1 cellular context compared by ENCODE assay signal in the genomic region with DNA sequence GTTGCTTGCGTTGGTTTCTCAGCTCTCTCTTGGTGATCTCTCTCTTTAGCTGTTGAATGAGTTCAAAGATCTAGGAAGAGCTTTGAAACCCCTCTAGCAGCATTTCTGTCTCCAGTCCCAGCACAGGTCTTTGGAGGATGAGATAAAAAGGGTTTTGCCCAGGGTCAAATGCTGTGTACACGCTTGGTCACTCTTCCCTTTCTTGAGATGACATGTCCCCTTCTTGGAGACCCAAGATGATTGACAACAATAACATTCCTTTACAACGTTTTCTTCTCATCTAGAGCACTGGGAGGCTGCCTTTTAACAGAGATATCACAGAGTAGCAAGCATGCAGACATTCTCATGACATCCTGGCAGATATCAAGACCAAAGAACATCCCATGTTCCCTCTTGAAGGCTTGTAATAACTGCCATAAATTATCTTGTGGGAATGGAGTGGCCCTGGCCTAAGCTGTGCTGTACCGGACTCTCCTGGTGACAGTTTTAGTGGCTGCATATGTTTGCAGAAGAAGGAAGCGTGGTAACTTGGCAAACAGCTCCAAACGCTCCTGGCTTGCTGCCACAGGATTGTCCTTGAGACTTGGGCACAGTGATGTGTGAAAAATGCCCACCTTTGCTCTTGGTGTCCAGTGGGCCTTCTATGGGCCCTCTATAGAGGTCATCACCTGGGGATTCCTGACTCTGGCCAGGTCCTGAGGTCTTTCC.
TF ChIP-seq lines count a peak whose summit lies in the region.

No MANE protein-coding gene starts in this region.

TF ChIP-seq in HepG2, 621 proteins besides CTCF, POLR2A, EP300 and RAD21 (continued from another document):
- TF ChIP-seq, protein P1, sequence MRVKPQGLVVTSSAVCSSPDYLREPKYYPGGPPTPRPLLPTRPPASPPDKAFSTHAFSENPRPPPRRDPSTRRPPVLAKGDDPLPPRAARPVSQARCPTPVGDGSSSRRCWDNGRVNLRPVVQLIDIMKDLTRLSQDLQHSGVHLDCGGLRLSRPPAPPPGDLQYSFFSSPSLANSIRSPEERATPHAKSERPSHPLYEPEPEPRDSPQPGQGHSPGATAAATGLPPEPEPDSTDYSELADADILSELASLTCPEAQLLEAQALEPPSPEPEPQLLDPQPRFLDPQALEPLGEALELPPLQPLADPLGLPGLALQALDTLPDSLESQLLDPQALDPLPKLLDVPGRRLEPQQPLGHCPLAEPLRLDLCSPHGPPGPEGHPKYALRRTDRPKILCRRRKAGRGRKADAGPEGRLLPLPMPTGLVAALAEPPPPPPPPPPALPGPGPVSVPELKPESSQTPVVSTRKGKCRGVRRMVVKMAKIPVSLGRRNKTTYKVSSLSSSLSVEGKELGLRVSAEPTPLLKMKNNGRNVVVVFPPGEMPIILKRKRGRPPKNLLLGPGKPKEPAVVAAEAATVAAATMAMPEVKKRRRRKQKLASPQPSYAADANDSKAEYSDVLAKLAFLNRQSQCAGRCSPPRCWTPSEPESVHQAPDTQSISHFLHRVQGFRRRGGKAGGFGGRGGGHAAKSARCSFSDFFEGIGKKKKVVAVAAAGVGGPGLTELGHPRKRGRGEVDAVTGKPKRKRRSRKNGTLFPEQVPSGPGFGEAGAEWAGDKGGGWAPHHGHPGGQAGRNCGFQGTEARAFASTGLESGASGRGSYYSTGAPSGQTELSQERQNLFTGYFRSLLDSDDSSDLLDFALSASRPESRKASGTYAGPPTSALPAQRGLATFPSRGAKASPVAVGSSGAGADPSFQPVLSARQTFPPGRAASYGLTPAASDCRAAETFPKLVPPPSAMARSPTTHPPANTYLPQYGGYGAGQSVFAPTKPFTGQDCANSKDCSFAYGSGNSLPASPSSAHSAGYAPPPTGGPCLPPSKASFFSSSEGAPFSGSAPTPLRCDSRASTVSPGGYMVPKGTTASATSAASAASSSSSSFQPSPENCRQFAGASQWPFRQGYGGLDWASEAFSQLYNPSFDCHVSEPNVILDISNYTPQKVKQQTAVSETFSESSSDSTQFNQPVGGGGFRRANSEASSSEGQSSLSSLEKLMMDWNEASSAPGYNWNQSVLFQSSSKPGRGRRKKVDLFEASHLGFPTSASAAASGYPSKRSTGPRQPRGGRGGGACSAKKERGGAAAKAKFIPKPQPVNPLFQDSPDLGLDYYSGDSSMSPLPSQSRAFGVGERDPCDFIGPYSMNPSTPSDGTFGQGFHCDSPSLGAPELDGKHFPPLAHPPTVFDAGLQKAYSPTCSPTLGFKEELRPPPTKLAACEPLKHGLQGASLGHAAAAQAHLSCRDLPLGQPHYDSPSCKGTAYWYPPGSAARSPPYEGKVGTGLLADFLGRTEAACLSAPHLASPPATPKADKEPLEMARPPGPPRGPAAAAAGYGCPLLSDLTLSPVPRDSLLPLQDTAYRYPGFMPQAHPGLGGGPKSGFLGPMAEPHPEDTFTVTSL (CRISPR knock-in tag; IDR thresholded peaks at IDR 0.05; ENCODE audit: borderline replicate concordance) = no peak
- peak; percentile 21; the same call in 1 of the 2 replicates for TF ChIP-seq SALL1 (CRISPR knock-in tag; IDR thresholded peaks at IDR 0.05)
- no peak for TF ChIP-seq ZBTB3 (CRISPR knock-in tag; IDR thresholded peaks at IDR 0.05; ENCODE audit: borderline replicate concordance, low read depth)
- TF ChIP-seq ZNF773 (CRISPR knock-in tag; IDR thresholded peaks at IDR 0.05; ENCODE audit: borderline replicate concordance) = no peak
- TF ChIP-seq, protein P2, sequence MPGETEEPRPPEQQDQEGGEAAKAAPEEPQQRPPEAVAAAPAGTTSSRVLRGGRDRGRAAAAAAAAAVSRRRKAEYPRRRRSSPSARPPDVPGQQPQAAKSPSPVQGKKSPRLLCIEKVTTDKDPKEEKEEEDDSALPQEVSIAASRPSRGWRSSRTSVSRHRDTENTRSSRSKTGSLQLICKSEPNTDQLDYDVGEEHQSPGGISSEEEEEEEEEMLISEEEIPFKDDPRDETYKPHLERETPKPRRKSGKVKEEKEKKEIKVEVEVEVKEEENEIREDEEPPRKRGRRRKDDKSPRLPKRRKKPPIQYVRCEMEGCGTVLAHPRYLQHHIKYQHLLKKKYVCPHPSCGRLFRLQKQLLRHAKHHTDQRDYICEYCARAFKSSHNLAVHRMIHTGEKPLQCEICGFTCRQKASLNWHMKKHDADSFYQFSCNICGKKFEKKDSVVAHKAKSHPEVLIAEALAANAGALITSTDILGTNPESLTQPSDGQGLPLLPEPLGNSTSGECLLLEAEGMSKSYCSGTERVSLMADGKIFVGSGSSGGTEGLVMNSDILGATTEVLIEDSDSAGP (CRISPR knock-in tag; IDR thresholded peaks at IDR 0.05; ENCODE audit: borderline replicate concordance) = no peak
- TF ChIP-seq, protein P3, sequence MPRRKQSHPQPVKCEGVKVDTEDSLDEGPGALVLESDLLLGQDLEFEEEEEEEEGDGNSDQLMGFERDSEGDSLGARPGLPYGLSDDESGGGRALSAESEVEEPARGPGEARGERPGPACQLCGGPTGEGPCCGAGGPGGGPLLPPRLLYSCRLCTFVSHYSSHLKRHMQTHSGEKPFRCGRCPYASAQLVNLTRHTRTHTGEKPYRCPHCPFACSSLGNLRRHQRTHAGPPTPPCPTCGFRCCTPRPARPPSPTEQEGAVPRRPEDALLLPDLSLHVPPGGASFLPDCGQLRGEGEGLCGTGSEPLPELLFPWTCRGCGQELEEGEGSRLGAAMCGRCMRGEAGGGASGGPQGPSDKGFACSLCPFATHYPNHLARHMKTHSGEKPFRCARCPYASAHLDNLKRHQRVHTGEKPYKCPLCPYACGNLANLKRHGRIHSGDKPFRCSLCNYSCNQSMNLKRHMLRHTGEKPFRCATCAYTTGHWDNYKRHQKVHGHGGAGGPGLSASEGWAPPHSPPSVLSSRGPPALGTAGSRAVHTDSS (CRISPR knock-in tag; conservative IDR thresholded peaks at IDR 0.05) = no peak
- no peak for TF ChIP-seq FOXC1 (CRISPR knock-in tag; IDR thresholded peaks at IDR 0.05; ENCODE audit: borderline replicate concordance)
- TF ChIP-seq JUNB (CRISPR knock-in tag; IDR thresholded peaks at IDR 0.05; ENCODE audit: borderline replicate concordance) = no peak
- no peak for TF ChIP-seq ZNF547 (CRISPR knock-in tag; IDR thresholded peaks at IDR 0.05)
- no peak for TF ChIP-seq ZNF850 (CRISPR knock-in tag; conservative IDR thresholded peaks at IDR 0.05)
- no peak for TF ChIP-seq ZSCAN9 (CRISPR knock-in tag; IDR thresholded peaks at IDR 0.05; ENCODE audit: borderline replicate concordance)
- TF ChIP-seq CREB1 (IDR thresholded peaks at IDR 0.05) = no peak
- peak; percentile 26; the same call in 1 of the 2 replicates for TF ChIP-seq CREB1 (CRISPR knock-in tag; IDR thresholded peaks at IDR 0.05)
